ENCODE assay signal across 23 cellular contexts in genomic region chr10:45443101-45444009, GRCh38.
DNase-seq lines count a peak whose midpoint lies in the region; ATAC-seq and TF ChIP-seq lines count a peak whose summit lies in the region.
"Had no signal": no experiment of that assay in that cellular context is flagged by ENCODE, and none has a peak within 500 bp of the region (broad histone marks: within the 10 kb centered on the region; RNA-seq: fewer than 3 reads in every experiment).

No MANE protein-coding gene starts in this region.

- no peak for TF ChIP-seq CTCF in GM13976 (IDR thresholded peaks at IDR 0.05; ENCODE audit: borderline replicate concordance, control extremely low read depth, extremely low read depth, insufficient read depth, missing control alignments)
- TF ChIP-seq CTCF in endodermal cell (conservative IDR thresholded peaks at IDR 0.05): no peak
- TF ChIP-seq CTCF in osteocyte (IDR thresholded peaks at IDR 0.05): no peak

- no peak overlapping the region for H3K4me3 ChIP-seq in endodermal cell (ENCODE audit: low read length)
- H3K4me3 ChIP-seq: GM23338, SJSA1 had no signal

- H3K4me1 ChIP-seq in endodermal cell (ENCODE audit: control insufficient read depth, insufficient read depth, low read length): no peaks in the 10 kb centered on the region
- H3K4me1 ChIP-seq: SJSA1 had no signal

- no peak overlapping the region for H3K9ac ChIP-seq in endodermal cell (ENCODE audit: extremely low read depth, low read length, poor library complexity, severe bottlenecking)

- no peaks in the 10 kb centered on the region for H3K9me3 ChIP-seq in endodermal cell (ENCODE audit: control insufficient read depth, low read length)
- H3K9me3 ChIP-seq: SJSA1 had no signal

- H3K27me3 Mint-ChIP-seq in endodermal cell (ENCODE audit: insufficient read depth) (no peaks in the 10 kb centered on the region), osteocyte (ENCODE audit: unreplicated experiment) (peaks cover 2% of the 10 kb centered on the region)
- H3K27me3 Mint-ChIP-seq in activated naive CD8-positive, alpha-beta T cell treated with anti-CD3 and anti-CD28 coated beads, Interleukin-2, amount 50 U/mL, for 24 hours: no peaks in the 10 kb centered on the region

- no peak for ATAC-seq in activated naive CD8-positive, alpha-beta T cell treated with anti-CD3 and anti-CD28 coated beads, Interleukin-2, amount 50 U/mL, for 24 hours
- no peak for ATAC-seq in GM21447 (IDR thresholded peaks at IDR 0.05; ENCODE audit: unreplicated experiment)

- no peak overlapping the region for H3K27ac ChIP-seq in endodermal cell (ENCODE audit: low read depth, low read length)
- H3K27ac ChIP-seq: C4-2B, SJSA1 had no signal

- H3K9me3 Mint-ChIP-seq in endodermal cell (no peaks in the 10 kb centered on the region), osteocyte (ENCODE audit: unreplicated experiment) (no peaks in the 10 kb centered on the region)
- no peaks in the 10 kb centered on the region for H3K9me3 Mint-ChIP-seq in activated naive CD8-positive, alpha-beta T cell treated with anti-CD3 and anti-CD28 coated beads, Interleukin-2, amount 50 U/mL, for 24 hours
- H3K9me3 Mint-ChIP-seq: GM23338 had no signal

- in situ Hi-C loops in GM13976 (cut with MboI; ENCODE audit: low sequenced_read_pairs, unreplicated experiment): no loop called here

- H3K36me3 Mint-ChIP-seq in endodermal cell (ENCODE audit: low read depth): no peaks in the 10 kb centered on the region
- H3K36me3 Mint-ChIP-seq in osteocyte (ENCODE audit: unreplicated experiment): no peaks in the 10 kb centered on the region
- H3K36me3 Mint-ChIP-seq in activated naive CD8-positive, alpha-beta T cell treated with anti-CD3 and anti-CD28 coated beads, Interleukin-2, amount 50 U/mL, for 24 hours (ENCODE audit: low read depth): no peaks in the 10 kb centered on the region

- WGBS in endodermal cell (ENCODE audit: insufficient coverage in 1 of 2, insufficient read length in 1 of 2), 2 experiments: 95 to 96% methylated on average over 37 to 76 of the region's 76 CpGs

- no peaks in the 10 kb centered on the region for H3K36me3 ChIP-seq in endodermal cell (ENCODE audit: control insufficient read depth, insufficient read depth, low read length)
- H3K36me3 ChIP-seq: SJSA1 had no signal

- H3K27me3 ChIP-seq in endodermal cell (ENCODE audit: control insufficient read depth, insufficient read depth, low read length, poor library complexity, severe bottlenecking): no peaks in the 10 kb centered on the region
- H3K27me3 ChIP-seq: SJSA1 had no signal

- H3K4me3 Mint-ChIP-seq in endodermal cell (no peak overlapping the region), osteocyte (ENCODE audit: unreplicated experiment) (no peak overlapping the region)
- H3K4me3 Mint-ChIP-seq in activated naive CD8-positive, alpha-beta T cell treated with anti-CD3 and anti-CD28 coated beads, Interleukin-2, amount 50 U/mL, for 24 hours: no peak overlapping the region
- H3K4me3 Mint-ChIP-seq: GM23338 had no signal

- H3K27ac Mint-ChIP-seq in endodermal cell (no peak overlapping the region), osteocyte (ENCODE audit: unreplicated experiment) (no peak overlapping the region)
- H3K27ac Mint-ChIP-seq in activated naive CD8-positive, alpha-beta T cell treated with anti-CD3 and anti-CD28 coated beads, Interleukin-2, amount 50 U/mL, for 24 hours: no peak overlapping the region
- H3K27ac Mint-ChIP-seq: GM23338 had no signal

- no peaks in the 10 kb centered on the region for H3K4me1 Mint-ChIP-seq in endodermal cell
- no peaks in the 10 kb centered on the region for H3K4me1 Mint-ChIP-seq in osteocyte (ENCODE audit: unreplicated experiment)
- no peaks in the 10 kb centered on the region for H3K4me1 Mint-ChIP-seq in activated naive CD8-positive, alpha-beta T cell treated with anti-CD3 and anti-CD28 coated beads, Interleukin-2, amount 50 U/mL, for 24 hours

- DNase-seq in activated gamma-delta T cell (lab: John Stamatoyannopoulos, UW) (peak; percentile 15), activated gamma-delta T cell treated with Interleukin-2 at 50 U/mL for 16 hours (no peak), GM13976 (ENCODE audit: low spot score) (peak; percentile 28), endodermal cell (peak; percentile 38), osteocyte (ENCODE audit: extremely low spot score, unreplicated experiment) (peak; percentile 86), OCI-M1 (lab: John Stamatoyannopoulos, UW) (no peak)
- DNase-seq in activated naive CD8-positive, alpha-beta T cell treated with anti-CD3 and anti-CD28 coated beads, Interleukin-2, amount 50 U/mL, for 24 hours: no peak
- DNase-seq: 8988T; AML-193; EL; GF-D8; IMR-90; MV-4-11; NCI-H1105 treated with DMSO at 0.1 percent for 48 hours; NCI-H2029 treated with DMSO at 0.1 percent for 48 hours; NCI-H226; NCI-H524; NCI-H774; NK-92 treated with Interleukin-12 subunit alpha and Interleukin-12 subunit beta, amount 100 ng/mL, for 24 hours had no signal

Comparison
In these comparisons a context has a peak if more than half of its experiments do, and no peak if none do; other contexts are left out.
1. DNase-seq: peak in activated gamma-delta T cell (single experiment), GM13976 (single experiment), endodermal cell (single experiment) and osteocyte (single experiment); none in activated gamma-delta T cell treated with Interleukin-2 at 50 U/mL for 16 hours (single experiment), OCI-M1 (single experiment) and activated naive CD8-positive, alpha-beta T cell treated with anti-CD3 and anti-CD28 coated beads, Interleukin-2, amount 50 U/mL, for 24 hours (single experiment).